ENCODE assay signal across 15 cellular contexts in the genomic region with DNA sequence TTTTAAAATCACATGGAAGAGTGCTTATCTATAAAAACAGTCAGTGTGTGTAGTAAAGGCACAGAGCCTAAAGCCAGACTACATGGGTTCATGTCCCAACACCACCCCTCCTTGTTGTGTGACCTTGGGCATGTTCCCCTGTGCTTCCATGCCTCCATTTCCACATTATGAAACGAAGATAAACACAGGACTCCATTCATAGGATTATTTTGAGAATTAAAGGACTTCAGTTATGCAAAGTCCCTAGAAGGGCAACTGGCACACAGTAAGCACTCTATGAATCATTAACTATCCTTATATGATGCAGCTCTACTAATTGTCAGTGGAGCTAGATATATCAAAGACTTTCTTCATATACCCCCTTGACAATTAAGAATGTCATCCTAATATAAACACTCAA. TPM values are rescaled to one million over a fixed set of nuclear protein-coding genes. Genes with fewer than 3 reads are reported as not detected.
"Had no signal": no experiment of that assay in that cellular context is flagged by ENCODE, and none has a peak within 500 bp of the region (broad histone marks: within the 10 kb centered on the region; RNA-seq: fewer than 3 reads in every experiment).

No MANE protein-coding gene starts in this region.

- H3K27ac ChIP-seq: dorsolateral prefrontal cortex, left ventricle myocardium inferior, suprapubic skin had no signal

- H3K9me3 ChIP-seq: left ventricle myocardium inferior, suprapubic skin had no signal

- H3K4me3 ChIP-seq: dorsolateral prefrontal cortex, left ventricle myocardium inferior, suprapubic skin had no signal

- ATAC-seq: esophagus mucosa; natural killer cell treated with Interleukin-12 subunit alpha and Interleukin-12 subunit beta and Interleukin-15 and Interleukin-18, amount 100 ng/mL, for 72 hours; right cardiac atrium had no signal

- H3K27me3 ChIP-seq: dorsolateral prefrontal cortex, suprapubic skin had no signal

- DNase-seq: activated T-cell treated with anti-CD3 and anti-CD28 coated beads for 4 hours, dorsolateral prefrontal cortex, endodermal cell, hippocampal formation, left ventricle myocardium inferior, nucleus accumbens, right cardiac atrium, small intestine had no signal

- H3K4me1 ChIP-seq: left ventricle myocardium inferior, suprapubic skin had no signal

- H3K36me3 ChIP-seq: left ventricle myocardium inferior, suprapubic skin had no signal

RNA-seq across cellular contexts. Expression of gene IFNG-AS1, which starts 17.8 kb away (rescaled TPM):
- total RNA-seq: endodermal cell, esophagus mucosa, fibroblast of villous mesenchyme, mucosa of gallbladder, progenitor cell of endocrine pancreas, suprapubic skin had no signal
- polyA plus RNA-seq: keratinocyte, small intestine had no signal
